Comparison of ENCODE assay signal across 11 cellular contexts in genomic region chr5:119785057-119785456, GRCh38.
"Had no signal": no experiment of that assay in that cellular context is flagged by ENCODE, and none has a peak within 500 bp of the region (broad histone marks: within the 10 kb centered on the region; RNA-seq: fewer than 3 reads in every experiment).

No MANE protein-coding gene starts in this region.

- DNase-seq: GM23248, GOT3, H7, HFFc6, KBM-7 had no signal

- H3K9ac ChIP-seq: GM23248, KMS-11 had no signal

- H3K4me2 ChIP-seq: KMS-11 had no signal

- H3K9me3 Mint-ChIP-seq: IgD-negative memory B cell had no signal

- H2AFZ ChIP-seq: GM23248 had no signal

- H3K9me3 ChIP-seq: HAP-1 had no signal

- H3K36me3 ChIP-seq: HAP-1 had no signal

- ATAC-seq: HCT116, HepG2 had no signal

- H3K27ac ChIP-seq: GM23248, HL-60, KMS-11 had no signal

- H3K27ac Mint-ChIP-seq: HFFc6, IgD-negative memory B cell had no signal

- H3K36me3 Mint-ChIP-seq: IgD-negative memory B cell had no signal

- H3K4me1 ChIP-seq: HAP-1 had no signal

- H3K4me3 ChIP-seq: GM23248, HAP-1 had no signal
